In the genomic region with DNA sequence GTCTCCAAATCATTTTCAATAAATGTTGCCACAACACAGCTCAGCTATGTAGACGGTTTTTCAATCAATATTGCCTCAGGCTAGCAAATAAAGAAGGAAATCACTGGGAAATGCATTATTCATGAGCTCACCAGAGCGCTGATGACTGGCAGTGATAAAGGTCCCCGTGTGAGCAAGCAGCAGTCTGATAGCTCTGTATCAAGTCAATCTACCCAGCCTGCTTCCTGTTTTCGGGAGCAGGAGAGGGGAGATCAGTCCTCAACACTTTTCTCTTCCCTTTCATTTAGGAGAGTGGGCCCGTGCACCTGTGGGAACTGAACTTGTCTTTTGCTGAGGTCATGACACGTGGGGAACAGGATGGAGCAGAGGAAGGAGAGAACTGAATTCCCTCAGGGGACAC, we compare ENCODE assay signal across 14 cellular contexts.
A peak's percentile ranks its signal among the peaks of the same experiment; 100 is the strongest.
DNase-seq lines count a peak whose midpoint lies in the region; TF ChIP-seq lines count a peak whose summit lies in the region.
"Had no signal": no experiment of that assay in that cellular context is flagged by ENCODE, and none has a peak within 500 bp of the region (broad histone marks: within the 10 kb centered on the region; RNA-seq: fewer than 3 reads in every experiment).

No MANE protein-coding gene starts in this region.

- H4K20me1 ChIP-seq in neural progenitor cell (ENCODE audit: low read depth) = no peaks in the 10 kb centered on the region

- no peak overlapping the region for H3K4me3 Mint-ChIP-seq in neural progenitor cell
- H3K4me3 Mint-ChIP-seq: nephron had no signal

- H3K27ac ChIP-seq in VCaP = peak overlapping the region; percentile 54
- H3K27ac ChIP-seq in neural progenitor cell = no peak overlapping the region
- no peak overlapping the region for H3K27ac ChIP-seq in transverse colon
- H3K27ac ChIP-seq: KMS-11 had no signal

- H3K27ac Mint-ChIP-seq in neural progenitor cell = peak overlapping the region; percentile 35

- H3K4me2 ChIP-seq in neural progenitor cell = no peak overlapping the region
- H3K4me2 ChIP-seq: KMS-11 had no signal

- H3K27me3 ChIP-seq in neural progenitor cell = no peaks in the 10 kb centered on the region
- H3K27me3 ChIP-seq in transverse colon = peaks cover 3% of the 10 kb centered on the region

- peak; percentile 86 for DNase-seq in EL
- peak; percentile 89 for DNase-seq in NCI-H146 treated with DMSO at 0.1 percent for 48 hours (lab: John Stamatoyannopoulos, UW; ENCODE audit: unreplicated experiment)
- DNase-seq in neural progenitor cell (ENCODE audit: low spot score) = no peak
- no peak for DNase-seq in stimulated activated CD4-positive, alpha-beta T cell treated with anti-CD3 and anti-CD28 coated beads, Interleukin-4, amount 100 ng/mL, for 24 hours
- no peak for DNase-seq in transverse colon
- DNase-seq in activated T-cell treated with anti-CD3 and anti-CD28 coated beads for 4 hours = no peak
- DNase-seq: activated CD8-positive, alpha-beta memory T cell treated with anti-CD3 and anti-CD28 coated beads for 24 hours; activated naive CD4-positive, alpha-beta T cell; glutamatergic neuron; NCI-H2171; small intestine had no signal

- H3K4me1 Mint-ChIP-seq in neural progenitor cell = peaks cover 39% of the 10 kb centered on the region

- no peak for TF ChIP-seq CTCF in VCaP (conservative IDR thresholded peaks at IDR 0.05)
- no peak for TF ChIP-seq CTCF in neural progenitor cell (IDR thresholded peaks at IDR 0.05)
- TF ChIP-seq CTCF in transverse colon (IDR thresholded peaks at IDR 0.05) = no peak

- H3K4me1 ChIP-seq in neural progenitor cell (peaks cover 23% of the 10 kb centered on the region), transverse colon (no peaks in the 10 kb centered on the region)

- no peaks in the 10 kb centered on the region for H3K9me3 ChIP-seq in neural progenitor cell (ENCODE audit: low read depth)
- H3K9me3 ChIP-seq in transverse colon = no peaks in the 10 kb centered on the region

- H3K27me3 Mint-ChIP-seq in neural progenitor cell (ENCODE audit: insufficient read depth, low read depth) = peaks cover 3% of the 10 kb centered on the region

- intact Hi-C loops in transverse colon (cut with DNase I; ENCODE audit: low total_unique reads) = no loop called here

- H3K9me3 Mint-ChIP-seq in neural progenitor cell = no peaks in the 10 kb centered on the region
- H3K9me3 Mint-ChIP-seq: nephron had no signal

- H2AFZ ChIP-seq in neural progenitor cell (replicated peaks) = no peak overlapping the region

- no peak for TF ChIP-seq EP300 in transverse colon (IDR thresholded peaks at IDR 0.05; ENCODE audit: low read depth)

- H3K36me3 ChIP-seq in neural progenitor cell (no peaks in the 10 kb centered on the region), transverse colon (no peaks in the 10 kb centered on the region)

- no peak overlapping the region for H3K4me3 ChIP-seq in neural progenitor cell
- H3K4me3 ChIP-seq in transverse colon = no peak overlapping the region

- peaks cover 10% of the 10 kb centered on the region for H3F3A ChIP-seq in neural progenitor cell (ENCODE audit: low read depth)

- H3K79me2 ChIP-seq in neural progenitor cell (ENCODE audit: low read depth) = no peaks in the 10 kb centered on the region

- no peak for TF ChIP-seq POLR2A in transverse colon (IDR thresholded peaks at IDR 0.05)

- H3K36me3 Mint-ChIP-seq in neural progenitor cell = no peaks in the 10 kb centered on the region

- 60 to 64% methylated on average over 2 to 6 of the region's 6 CpGs for WGBS in transverse colon (ENCODE audit: low coverage in 1 of 2), 2 donors

- H3K9ac ChIP-seq in neural progenitor cell = no peak overlapping the region
- H3K9ac ChIP-seq: KMS-11 had no signal

- in situ Hi-C loops in transverse colon (cut with MboI; ENCODE audit: low pct_ligation_motif_present in 1 of 4, low pct_unique_long_range_greater_than_20kb in 1 of 4, low sequenced_read_pairs in 3 of 4) = no loop called here

Comparison
In these comparisons a context has a peak if more than half of its experiments do, and no peak if none do; other contexts are left out.
1. DNase-seq: peak in EL (single experiment) and NCI-H146 treated with DMSO at 0.1 percent for 48 hours (single experiment); none in neural progenitor cell (single experiment), stimulated activated CD4-positive, alpha-beta T cell treated with anti-CD3 and anti-CD28 coated beads, Interleukin-4, amount 100 ng/mL, for 24 hours (single experiment), transverse colon (single experiment) and activated T-cell treated with anti-CD3 and anti-CD28 coated beads for 4 hours (single experiment).